Comparison of ENCODE assay signal across 1 cellular context in the genomic region with DNA sequence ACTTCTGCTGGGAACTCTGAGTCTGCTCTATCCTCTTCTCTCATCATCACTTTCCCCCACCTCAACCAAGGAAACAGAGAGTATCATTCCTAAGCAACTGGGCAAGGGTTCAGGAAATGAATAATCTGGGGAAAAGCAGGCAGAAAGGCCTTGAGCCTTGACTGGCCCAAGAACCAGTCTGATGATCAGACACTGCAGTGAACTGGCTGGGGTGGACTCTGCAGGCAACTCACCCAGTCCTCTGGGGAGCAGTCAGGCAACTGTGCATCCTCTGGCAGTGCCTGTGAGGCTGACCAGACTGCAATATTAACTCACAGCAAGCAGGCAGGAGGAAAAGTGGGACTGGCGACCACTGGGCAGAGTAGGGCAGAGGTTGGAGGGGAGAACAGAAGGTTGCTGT.
TF ChIP-seq lines count a peak whose summit lies in the region.

No MANE protein-coding gene starts in this region.

TF ChIP-seq in WTC11, 78 proteins besides CTCF, POLR2A, EP300 and RAD21 (continued from another document):
- TF ChIP-seq, protein P1, sequence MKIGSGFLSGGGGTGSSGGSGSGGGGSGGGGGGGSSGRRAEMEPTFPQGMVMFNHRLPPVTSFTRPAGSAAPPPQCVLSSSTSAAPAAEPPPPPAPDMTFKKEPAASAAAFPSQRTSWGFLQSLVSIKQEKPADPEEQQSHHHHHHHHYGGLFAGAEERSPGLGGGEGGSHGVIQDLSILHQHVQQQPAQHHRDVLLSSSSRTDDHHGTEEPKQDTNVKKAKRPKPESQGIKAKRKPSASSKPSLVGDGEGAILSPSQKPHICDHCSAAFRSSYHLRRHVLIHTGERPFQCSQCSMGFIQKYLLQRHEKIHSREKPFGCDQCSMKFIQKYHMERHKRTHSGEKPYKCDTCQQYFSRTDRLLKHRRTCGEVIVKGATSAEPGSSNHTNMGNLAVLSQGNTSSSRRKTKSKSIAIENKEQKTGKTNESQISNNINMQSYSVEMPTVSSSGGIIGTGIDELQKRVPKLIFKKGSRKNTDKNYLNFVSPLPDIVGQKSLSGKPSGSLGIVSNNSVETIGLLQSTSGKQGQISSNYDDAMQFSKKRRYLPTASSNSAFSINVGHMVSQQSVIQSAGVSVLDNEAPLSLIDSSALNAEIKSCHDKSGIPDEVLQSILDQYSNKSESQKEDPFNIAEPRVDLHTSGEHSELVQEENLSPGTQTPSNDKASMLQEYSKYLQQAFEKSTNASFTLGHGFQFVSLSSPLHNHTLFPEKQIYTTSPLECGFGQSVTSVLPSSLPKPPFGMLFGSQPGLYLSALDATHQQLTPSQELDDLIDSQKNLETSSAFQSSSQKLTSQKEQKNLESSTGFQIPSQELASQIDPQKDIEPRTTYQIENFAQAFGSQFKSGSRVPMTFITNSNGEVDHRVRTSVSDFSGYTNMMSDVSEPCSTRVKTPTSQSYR (CRISPR knock-in tag; IDR thresholded peaks at IDR 0.05) = no peak
- TF ChIP-seq, protein P2, sequence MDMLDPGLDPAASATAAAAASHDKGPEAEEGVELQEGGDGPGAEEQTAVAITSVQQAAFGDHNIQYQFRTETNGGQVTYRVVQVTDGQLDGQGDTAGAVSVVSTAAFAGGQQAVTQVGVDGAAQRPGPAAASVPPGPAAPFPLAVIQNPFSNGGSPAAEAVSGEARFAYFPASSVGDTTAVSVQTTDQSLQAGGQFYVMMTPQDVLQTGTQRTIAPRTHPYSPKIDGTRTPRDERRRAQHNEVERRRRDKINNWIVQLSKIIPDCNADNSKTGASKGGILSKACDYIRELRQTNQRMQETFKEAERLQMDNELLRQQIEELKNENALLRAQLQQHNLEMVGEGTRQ (CRISPR knock-in tag; IDR thresholded peaks at IDR 0.05) = no peak
- TF ChIP-seq HMGA2 (CRISPR knock-in tag; IDR thresholded peaks at IDR 0.05) (no peak), TP53 (CRISPR knock-in tag; IDR thresholded peaks at IDR 0.05) (no peak)
